Comparison of ENCODE assay signal across 22 cellular contexts in genomic region chr13:87696458-87696857, GRCh38. TPM values are rescaled to one million over a fixed set of nuclear protein-coding genes. Genes with fewer than 3 reads are reported as not detected.
DNase-seq lines count a peak whose midpoint lies in the region; TF ChIP-seq lines count a peak whose summit lies in the region.
"Had no signal": no experiment of that assay in that cellular context is flagged by ENCODE, and none has a peak within 500 bp of the region (broad histone marks: within the 10 kb centered on the region; RNA-seq: fewer than 3 reads in every experiment).

No MANE protein-coding gene starts in this region.

- H3K27me3 Mint-ChIP-seq in nephron progenitor cell (ENCODE audit: low read depth, poor library complexity) = no peaks in the 10 kb centered on the region
- no peaks in the 10 kb centered on the region for H3K27me3 Mint-ChIP-seq in activated CD4-positive, alpha-beta memory T cell treated with anti-CD3 and anti-CD28 coated beads for 36 hours
- no peaks in the 10 kb centered on the region for H3K27me3 Mint-ChIP-seq in activated CD4-positive, alpha-beta memory T cell treated with anti-CD3 and anti-CD28 coated beads, Interleukin-2, amount 10 ng/mL, durations not matched to agents 7 days and 5 days
- H3K27me3 Mint-ChIP-seq: CD4-positive, alpha-beta memory T cell; CD4-positive, CD25-positive, alpha-beta regulatory T cell; CD8-positive, alpha-beta memory T cell had no signal

- H3K9me3 Mint-ChIP-seq in nephron progenitor cell = no peaks in the 10 kb centered on the region
- H3K9me3 Mint-ChIP-seq in activated CD4-positive, alpha-beta memory T cell treated with anti-CD3 and anti-CD28 coated beads for 36 hours = peaks cover 2% of the 10 kb centered on the region
- H3K9me3 Mint-ChIP-seq in activated CD4-positive, alpha-beta memory T cell treated with anti-CD3 and anti-CD28 coated beads, Interleukin-2, amount 10 ng/mL, durations not matched to agents 7 days and 5 days = no peaks in the 10 kb centered on the region

- CTCF ChIA-PET in activated CD4-positive, alpha-beta memory T cell treated with anti-CD3 and anti-CD28 coated beads for 36 hours (lab: Charles Lee) = no interaction called here
- CTCF ChIA-PET in activated CD4-positive, alpha-beta memory T cell treated with anti-CD3 and anti-CD28 coated beads, Interleukin-2, amount 10 ng/mL, durations not matched to agents 7 days and 5 days (lab: Charles Lee) = no interaction called here

- intact Hi-C loops in activated CD4-positive, alpha-beta memory T cell treated with anti-CD3 and anti-CD28 coated beads for 36 hours (cut with micrococcal nuclease) = no loop called here

- H3K27ac Mint-ChIP-seq in nephron progenitor cell = peak overlapping the region; percentile 91
- no peak overlapping the region for H3K27ac Mint-ChIP-seq in activated CD4-positive, alpha-beta memory T cell treated with anti-CD3 and anti-CD28 coated beads for 36 hours
- H3K27ac Mint-ChIP-seq in activated CD4-positive, alpha-beta memory T cell treated with anti-CD3 and anti-CD28 coated beads, Interleukin-2, amount 10 ng/mL, durations not matched to agents 7 days and 5 days = no peak overlapping the region
- H3K27ac Mint-ChIP-seq: CD14-positive monocyte; CD4-positive, CD25-positive, alpha-beta regulatory T cell; CD8-positive, alpha-beta memory T cell had no signal

- POLR2A ChIA-PET in activated CD4-positive, alpha-beta memory T cell treated with anti-CD3 and anti-CD28 coated beads for 36 hours (lab: Charles Lee) = no interaction called here
- POLR2A ChIA-PET in activated CD4-positive, alpha-beta memory T cell treated with anti-CD3 and anti-CD28 coated beads, Interleukin-2, amount 10 ng/mL, durations not matched to agents 7 days and 5 days (lab: Charles Lee) = no interaction called here

- no peak overlapping the region for H3K4me3 Mint-ChIP-seq in nephron progenitor cell
- H3K4me3 Mint-ChIP-seq in activated CD4-positive, alpha-beta memory T cell treated with anti-CD3 and anti-CD28 coated beads for 36 hours = no peak overlapping the region
- H3K4me3 Mint-ChIP-seq in activated CD4-positive, alpha-beta memory T cell treated with anti-CD3 and anti-CD28 coated beads, Interleukin-2, amount 10 ng/mL, durations not matched to agents 7 days and 5 days = no peak overlapping the region
- H3K4me3 Mint-ChIP-seq: CD14-positive monocyte; CD4-positive, alpha-beta memory T cell; CD4-positive, CD25-positive, alpha-beta regulatory T cell; CD8-positive, alpha-beta memory T cell had no signal

- H3K4me1 Mint-ChIP-seq in nephron progenitor cell = peaks cover 5% of the 10 kb centered on the region
- no peaks in the 10 kb centered on the region for H3K4me1 Mint-ChIP-seq in activated CD4-positive, alpha-beta memory T cell treated with anti-CD3 and anti-CD28 coated beads for 36 hours (ENCODE audit: low read depth)
- H3K4me1 Mint-ChIP-seq in activated CD4-positive, alpha-beta memory T cell treated with anti-CD3 and anti-CD28 coated beads, Interleukin-2, amount 10 ng/mL, durations not matched to agents 7 days and 5 days = no peaks in the 10 kb centered on the region
- H3K4me1 Mint-ChIP-seq: CD14-positive monocyte; CD4-positive, alpha-beta memory T cell; CD4-positive, CD25-positive, alpha-beta regulatory T cell; CD8-positive, alpha-beta memory T cell had no signal

- H3K36me3 Mint-ChIP-seq in nephron progenitor cell (ENCODE audit: low read depth) = no peaks in the 10 kb centered on the region
- H3K36me3 Mint-ChIP-seq in activated CD4-positive, alpha-beta memory T cell treated with anti-CD3 and anti-CD28 coated beads for 36 hours = no peaks in the 10 kb centered on the region
- H3K36me3 Mint-ChIP-seq in activated CD4-positive, alpha-beta memory T cell treated with anti-CD3 and anti-CD28 coated beads, Interleukin-2, amount 10 ng/mL, durations not matched to agents 7 days and 5 days (ENCODE audit: low read depth) = no peaks in the 10 kb centered on the region
- H3K36me3 Mint-ChIP-seq: CD14-positive monocyte; CD4-positive, alpha-beta memory T cell; CD4-positive, CD25-positive, alpha-beta regulatory T cell; CD8-positive, alpha-beta memory T cell had no signal

- no peak for TF ChIP-seq CTCF in nephron progenitor cell (IDR thresholded peaks at IDR 0.05)

- DNase-seq in UCSD-AML1 (lab: John Stamatoyannopoulos, UW; ENCODE audit: unreplicated experiment) = peak; percentile 2
- no peak for DNase-seq in nephron progenitor cell
- peak; percentile 33 for DNase-seq in superior temporal gyrus (ENCODE audit: extremely low spot score)
- DNase-seq in activated CD4-positive, alpha-beta memory T cell treated with anti-CD3 and anti-CD28 coated beads for 36 hours = no peak
- DNase-seq in activated T-cell treated with anti-CD3 and anti-CD28 coated beads for 4 hours = no peak
- no peak for DNase-seq in activated CD4-positive, alpha-beta memory T cell treated with anti-CD3 and anti-CD28 coated beads, Interleukin-2, amount 10 ng/mL, durations not matched to agents 7 days and 5 days
- DNase-seq: 8988T; ACHN; BE2C; C1 segment of cervical spinal cord; CD4-positive, alpha-beta memory T cell; CD4-positive, CD25-positive, alpha-beta regulatory T cell; CD8-positive, alpha-beta memory T cell; COR-L47; DMS 273 treated with DMSO at 0.1 percent for 48 hours; DMS153; DMS53; DMS79; DND-41; EL; GDM1 had no signal

RNA-seq across cellular contexts. Expression of gene SLITRK5, which starts 25.3 kb away (rescaled TPM):
- under 1 TPM; under 0.01 TPM for total RNA-seq in activated CD4-positive, alpha-beta memory T cell treated with anti-CD3 and anti-CD28 coated beads for 36 hours
- under 1 TPM in 1 of 2 experiments, not detected in 1; under 0.01 TPM for total RNA-seq in activated CD4-positive, alpha-beta memory T cell treated with anti-CD3 and anti-CD28 coated beads, Interleukin-2, amount 10 ng/mL, durations not matched to agents 7 days and 5 days
- total RNA-seq: CD8-positive, alpha-beta memory T cell had no signal

Comparison
In these comparisons a context has a peak if more than half of its experiments do, and no peak if none do; other contexts are left out.
1. DNase-seq: peak in UCSD-AML1 (single experiment) and superior temporal gyrus (single experiment); none in nephron progenitor cell (single experiment), activated CD4-positive, alpha-beta memory T cell treated with anti-CD3 and anti-CD28 coated beads for 36 hours (single experiment), activated T-cell treated with anti-CD3 and anti-CD28 coated beads for 4 hours (single experiment) and activated CD4-positive, alpha-beta memory T cell treated with anti-CD3 and anti-CD28 coated beads, Interleukin-2, amount 10 ng/mL, durations not matched to agents 7 days and 5 days (single experiment).